12 cellular contexts compared by ENCODE assay signal in genomic region chr6:79762370-79762769, GRCh38.
DNase-seq lines count a peak whose midpoint lies in the region; ATAC-seq, FAIRE-seq and TF ChIP-seq lines count a peak whose summit lies in the region.
"Had no signal": no experiment of that assay in that cellular context is flagged by ENCODE, and none has a peak within 500 bp of the region (broad histone marks: within the 10 kb centered on the region; RNA-seq: fewer than 3 reads in every experiment).

No MANE protein-coding gene starts in this region.

- DNase-seq in A549 (ENCODE audit: low read depth in 1 of 2, low spot score in 1 of 2) (peak in 1 of 2 experiments; percentile 23), GM06990 (ENCODE audit: extremely low read depth, insufficient read length) (no peak), SK-N-DZ (ENCODE audit: low spot score) (peak; percentile 32), foreskin melanocyte (peak; percentile 22), CD14-positive monocyte (ENCODE audit: low spot score) (no peak), posterior vena cava (ENCODE audit: low spot score) (no peak), MM.1S (no peak), GDM1 (lab: John Stamatoyannopoulos, UW) (no peak)
- DNase-seq: activated effector memory CD4-positive, alpha-beta T cell treated with anti-CD3 and anti-CD28 coated beads, Interleukin-2, amount 50 U/mL, for 16 hours; left ventricle myocardium inferior; NK-92 treated with Interleukin-12 subunit alpha and Interleukin-12 subunit beta, amount 100 ng/mL, for 24 hours had no signal

- H3K36me3 Mint-ChIP-seq in CD14-positive monocyte: no peaks in the 10 kb centered on the region

- CTCF ChIA-PET in A549 (lab: Yijun Ruan, JAX): interaction anchor here (0.8 kb wide), 1 partner anchor 16 kb away, joined by 4 read pairs; no protein-coding TSS in a partner anchor

- H3K9me3 ChIP-seq in A549 (no peaks in the 10 kb centered on the region), MM.1S (replicated peaks; ENCODE audit: insufficient read depth, low read length) (no peaks in the 10 kb centered on the region)

- H3K4me3 Mint-ChIP-seq in CD14-positive monocyte: no peak overlapping the region

- H3K27me3 ChIP-seq in GM06990 (replicated peaks; ENCODE audit: control insufficient read depth, insufficient read depth, low read length) (no peaks in the 10 kb centered on the region), MM.1S (replicated peaks; ENCODE audit: insufficient read depth, low read length) (no peaks in the 10 kb centered on the region)

- peaks cover 0 to 12% (median 7%) of the 10 kb centered on the region in 7 donors for H3K9me3 Mint-ChIP-seq in CD14-positive monocyte

- no peak for TF ChIP-seq RAD21 in A549 (conservative IDR thresholded peaks at IDR 0.05 in 1 of 2, IDR thresholded peaks at IDR 0.05 in 1 of 2)

- TF ChIP-seq POLR2A in A549 (IDR thresholded peaks at IDR 0.05; ENCODE audit: low read length): no peak

- no peak overlapping the region for H3K9ac ChIP-seq in MM.1S (ENCODE audit: low read length)

- no peaks in the 10 kb centered on the region for H3K4me1 Mint-ChIP-seq in CD14-positive monocyte

- no peak for TF ChIP-seq EP300 in A549 (IDR thresholded peaks at IDR 0.05)

- no peak for TF ChIP-seq CTCF in A549 (IDR thresholded peaks at IDR 0.05)
- TF ChIP-seq CTCF in GM06990 (IDR thresholded peaks at IDR 0.05; ENCODE audit: insufficient read depth, low read length, poor library complexity, severe bottlenecking): peak; percentile 15
- no peak for TF ChIP-seq CTCF in CD14-positive monocyte (IDR thresholded peaks at IDR 0.05)
- no peak for TF ChIP-seq CTCF in MM.1S (IDR thresholded peaks at IDR 0.05; ENCODE audit: low read length)

- intact Hi-C loops in CD14-positive monocyte (cut with micrococcal nuclease): no loop called here
- intact Hi-C loops in posterior vena cava (cut with DNase I): no loop called here

- H3K79me2 ChIP-seq in MM.1S (ENCODE audit: low read length): no peaks in the 10 kb centered on the region

- ATAC-seq in A549: peak; percentile 39 to 71; a peak in 3 of 6 replicates

- H3K4me3 ChIP-seq in A549 (no peak overlapping the region), GM06990 (replicated peaks; ENCODE audit: low read depth, low read length) (no peak overlapping the region), MM.1S (ENCODE audit: low read length) (no peak overlapping the region)
- H3K4me3 ChIP-seq: left ventricle myocardium inferior had no signal

- H4K20me1 ChIP-seq in MM.1S (ENCODE audit: insufficient read depth, low read length): no peaks in the 10 kb centered on the region

- H3K4me2 ChIP-seq in A549: no peak overlapping the region
- H3K4me2 ChIP-seq in MM.1S (ENCODE audit: low read depth, low read length): no peak overlapping the region

- H3K36me3 ChIP-seq in GM06990 (ENCODE audit: control insufficient read depth, insufficient read depth, low read length) (no peaks in the 10 kb centered on the region), MM.1S (replicated peaks; ENCODE audit: insufficient read depth, low read length) (no peaks in the 10 kb centered on the region)
- H3K36me3 ChIP-seq: left ventricle myocardium inferior had no signal

- POLR2A ChIA-PET in A549 (lab: Yijun Ruan, JAX): no interaction called here

- H3K27ac ChIP-seq in A549 (no peak overlapping the region), MM.1S (ENCODE audit: low read length) (no peak overlapping the region)
- H3K27ac ChIP-seq: left ventricle myocardium inferior had no signal

- H3F3A ChIP-seq in MM.1S (ENCODE audit: insufficient read depth, low read length): no peaks in the 10 kb centered on the region

- H3K27me3 Mint-ChIP-seq in CD14-positive monocyte (ENCODE audit: low read depth in 3 of 3): no peaks in the 10 kb centered on the region

- H3K4me1 ChIP-seq in A549: no peaks in the 10 kb centered on the region
- no peaks in the 10 kb centered on the region for H3K4me1 ChIP-seq in MM.1S (ENCODE audit: low read length)
- H3K4me1 ChIP-seq: left ventricle myocardium inferior had no signal

- H3K9me2 ChIP-seq in MM.1S (replicated peaks; ENCODE audit: insufficient read depth, low read length): no peaks in the 10 kb centered on the region

- H2AFZ ChIP-seq in MM.1S (ENCODE audit: low read length): no peak overlapping the region

- WGBS in A549 (ENCODE audit: missing lambda C conversion rate): 0% methylated on average over 3 of the region's 3 CpGs

- H3K27ac Mint-ChIP-seq in CD14-positive monocyte: no peak overlapping the region

- FAIRE-seq in A549 (lab: Jason Lieb, UNC): no peak
- FAIRE-seq: H54 had no signal

TF ChIP-seq in A549, 52 proteins besides CTCF, POLR2A, EP300 and RAD21:
- TF ChIP-seq JUNB (IDR thresholded peaks at IDR 0.05) (no peak), EHMT2 (IDR thresholded peaks at IDR 0.05; ENCODE audit: low read depth) (no peak), FOXS1 (CRISPR knock-in tag; IDR thresholded peaks at IDR 0.05) (no peak), EHF (CRISPR knock-in tag; IDR thresholded peaks at IDR 0.05) (no peak)
- TF ChIP-seq, protein P1, sequence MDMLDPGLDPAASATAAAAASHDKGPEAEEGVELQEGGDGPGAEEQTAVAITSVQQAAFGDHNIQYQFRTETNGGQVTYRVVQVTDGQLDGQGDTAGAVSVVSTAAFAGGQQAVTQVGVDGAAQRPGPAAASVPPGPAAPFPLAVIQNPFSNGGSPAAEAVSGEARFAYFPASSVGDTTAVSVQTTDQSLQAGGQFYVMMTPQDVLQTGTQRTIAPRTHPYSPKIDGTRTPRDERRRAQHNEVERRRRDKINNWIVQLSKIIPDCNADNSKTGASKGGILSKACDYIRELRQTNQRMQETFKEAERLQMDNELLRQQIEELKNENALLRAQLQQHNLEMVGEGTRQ (IDR thresholded peaks at IDR 0.05): no peak

Comparison
In these comparisons a context has a peak if more than half of its experiments do, and no peak if none do; other contexts are left out.
1. DNase-seq: peak in SK-N-DZ (single experiment) and foreskin melanocyte (single experiment); none in GM06990 (single experiment), CD14-positive monocyte (single experiment), posterior vena cava (single experiment), MM.1S (single experiment) and GDM1 (single experiment).